Comparison of ENCODE assay signal across 35 cellular contexts in genomic region chr11:124887667-124888013, GRCh38. TPM values are rescaled to one million over a fixed set of nuclear protein-coding genes. Genes with fewer than 3 reads are reported as not detected.
"Had no signal": no experiment of that assay in that cellular context is flagged by ENCODE, and none has a peak within 500 bp of the region (broad histone marks: within the 10 kb centered on the region; RNA-seq: fewer than 3 reads in every experiment).

No MANE protein-coding gene starts in this region.

- ATAC-seq: activated CD8-positive, alpha-beta memory T cell treated with anti-CD3 and anti-CD28 coated beads, Interleukin-2, amount 10 ng/mL, durations not matched to agents 7 days and 5 days; activated naive CD8-positive, alpha-beta T cell treated with anti-CD3 and anti-CD28 coated beads, Interleukin-2, amount 50 U/mL, for 24 hours; PC-3; Right ventricle myocardium inferior had no signal

- H3K27ac Mint-ChIP-seq: activated CD4-positive, alpha-beta memory T cell treated with anti-CD3 and anti-CD28 coated beads, Interleukin-2, amount 10 ng/mL, durations not matched to agents 7 days and 5 days; activated CD8-positive, alpha-beta memory T cell treated with anti-CD3 and anti-CD28 coated beads, Interleukin-2, amount 10 ng/mL, durations not matched to agents 7 days and 5 days; activated naive CD4-positive, alpha-beta T cell treated with anti-CD3 and anti-CD28 coated beads for 36 hours; activated naive CD8-positive, alpha-beta T cell; activated naive CD8-positive, alpha-beta T cell treated with anti-CD3 and anti-CD28 coated beads, Interleukin-2, amount 50 U/mL, for 24 hours; brain had no signal

- H3K4me1 Mint-ChIP-seq: activated CD4-positive, alpha-beta memory T cell treated with anti-CD3 and anti-CD28 coated beads, Interleukin-2, amount 10 ng/mL, durations not matched to agents 7 days and 5 days; activated CD8-positive, alpha-beta memory T cell treated with anti-CD3 and anti-CD28 coated beads, Interleukin-2, amount 10 ng/mL, durations not matched to agents 7 days and 5 days; activated naive CD8-positive, alpha-beta T cell treated with anti-CD3 and anti-CD28 coated beads, Interleukin-2, amount 50 U/mL, for 24 hours had no signal

- H3K36me3 Mint-ChIP-seq: activated CD8-positive, alpha-beta memory T cell treated with anti-CD3 and anti-CD28 coated beads, Interleukin-2, amount 10 ng/mL, durations not matched to agents 7 days and 5 days; activated naive CD8-positive, alpha-beta T cell; brain had no signal

- H3K4me3 Mint-ChIP-seq: activated CD4-positive, alpha-beta memory T cell treated with anti-CD3 and anti-CD28 coated beads, Interleukin-2, amount 10 ng/mL, durations not matched to agents 7 days and 5 days; activated CD8-positive, alpha-beta memory T cell treated with anti-CD3 and anti-CD28 coated beads, Interleukin-2, amount 10 ng/mL, durations not matched to agents 7 days and 5 days; activated naive CD4-positive, alpha-beta T cell treated with anti-CD3 and anti-CD28 coated beads for 36 hours; activated naive CD8-positive, alpha-beta T cell; activated naive CD8-positive, alpha-beta T cell treated with anti-CD3 and anti-CD28 coated beads, Interleukin-2, amount 50 U/mL, for 24 hours; brain had no signal

- H3K36me3 ChIP-seq: WERI-Rb-1 had no signal

- DNase-seq: activated CD4-positive, alpha-beta memory T cell treated with anti-CD3 and anti-CD28 coated beads, Interleukin-2, amount 10 ng/mL, durations not matched to agents 7 days and 5 days; activated CD4-positive, alpha-beta T cell treated with anti-CD3 and anti-CD28 coated beads for 1 hour; activated CD4-positive, alpha-beta T cell treated with anti-CD3 and anti-CD28 coated beads for 48 hours; activated CD4-positive, CD25-positive, alpha-beta regulatory T cell; activated CD8-positive, alpha-beta memory T cell treated with anti-CD3 and anti-CD28 coated beads, Interleukin-2, amount 10 ng/mL, durations not matched to agents 7 days and 5 days; activated gamma-delta T cell; activated naive CD4-positive, alpha-beta T cell treated with anti-CD3 and anti-CD28 coated beads for 36 hours; activated naive CD8-positive, alpha-beta T cell treated with anti-CD3 and anti-CD28 coated beads, Interleukin-2, amount 50 U/mL, for 24 hours; anterior cingulate cortex; MM.1S; MV-4-11; NCI-H1092; NCI-H146; NCI-H187; NCI-H2029 treated with DMSO at 0.1 percent for 48 hours; NCI-H2107; NCI-H2171; NCI-H510A; NCI-H526; NCI-H748 treated with DMSO at 0.1 percent for 48 hours; NK-92 treated with Interleukin-12 subunit alpha and Interleukin-12 subunit beta, amount 100 ng/mL, for 24 hours; PC-3; SIG-M5; T1000; WERI-Rb-1 had no signal

- H3K9me3 Mint-ChIP-seq: activated CD4-positive, alpha-beta memory T cell treated with anti-CD3 and anti-CD28 coated beads, Interleukin-2, amount 10 ng/mL, durations not matched to agents 7 days and 5 days; activated naive CD4-positive, alpha-beta T cell treated with anti-CD3 and anti-CD28 coated beads for 36 hours; activated naive CD8-positive, alpha-beta T cell treated with anti-CD3 and anti-CD28 coated beads, Interleukin-2, amount 50 U/mL, for 24 hours; brain had no signal

- H3K27ac ChIP-seq: KMS-11, RWPE1, WERI-Rb-1 had no signal

RNA-seq across cellular contexts. Expression of gene ROBO4, which starts 10.0 kb away (rescaled TPM):
- total RNA-seq: activated CD4-positive, alpha-beta memory T cell treated with anti-CD3 and anti-CD28 coated beads, Interleukin-2, amount 10 ng/mL, durations not matched to agents 7 days and 5 days; activated CD8-positive, alpha-beta memory T cell treated with anti-CD3 and anti-CD28 coated beads, Interleukin-2, amount 10 ng/mL, durations not matched to agents 7 days and 5 days; activated naive CD4-positive, alpha-beta T cell treated with anti-CD3 and anti-CD28 coated beads for 36 hours; bronchial epithelial cell; SK-MEL-5; T-helper 1 cell treated with Interleukin-12 subunit alpha and Interleukin-12 subunit beta and Interleukin-4 antibody, amounts not matched to agents 30 ng/mL and 1 ng/mL, for 36 hours had no signal

RNA-seq across cellular contexts. Expression of gene HEPN1, which starts 31.4 kb away (rescaled TPM):
- total RNA-seq: activated CD4-positive, alpha-beta memory T cell treated with anti-CD3 and anti-CD28 coated beads, Interleukin-2, amount 10 ng/mL, durations not matched to agents 7 days and 5 days; activated CD8-positive, alpha-beta memory T cell treated with anti-CD3 and anti-CD28 coated beads, Interleukin-2, amount 10 ng/mL, durations not matched to agents 7 days and 5 days; activated naive CD4-positive, alpha-beta T cell treated with anti-CD3 and anti-CD28 coated beads for 36 hours; bronchial epithelial cell; LHCN-M2; PC-3; Right ventricle myocardium inferior; SK-MEL-5; T-helper 1 cell treated with Interleukin-12 subunit alpha and Interleukin-12 subunit beta and Interleukin-4 antibody, amounts not matched to agents 30 ng/mL and 1 ng/mL, for 36 hours; T-helper 2 cell treated with Interferon-gamma antibody and Interleukin-4, amounts not matched to agents 100 ng/mL and 5 ng/mL, for 36 hours had no signal

RNA-seq across cellular contexts. Expression of gene HEPACAM, which starts 48.2 kb away (rescaled TPM):
- total RNA-seq: activated CD4-positive, alpha-beta memory T cell treated with anti-CD3 and anti-CD28 coated beads, Interleukin-2, amount 10 ng/mL, durations not matched to agents 7 days and 5 days; activated CD8-positive, alpha-beta memory T cell treated with anti-CD3 and anti-CD28 coated beads, Interleukin-2, amount 10 ng/mL, durations not matched to agents 7 days and 5 days; activated naive CD4-positive, alpha-beta T cell treated with anti-CD3 and anti-CD28 coated beads for 36 hours; bronchial epithelial cell; LHCN-M2; SK-MEL-5; T-helper 1 cell treated with Interleukin-12 subunit alpha and Interleukin-12 subunit beta and Interleukin-4 antibody, amounts not matched to agents 30 ng/mL and 1 ng/mL, for 36 hours; T-helper 2 cell treated with Interferon-gamma antibody and Interleukin-4, amounts not matched to agents 100 ng/mL and 5 ng/mL, for 36 hours had no signal
